In genomic region chr17:65022751-65023421, GRCh38 we compare ENCODE assay signal across 8 cellular contexts. TPM values are rescaled to one million over a fixed set of nuclear protein-coding genes. Genes with fewer than 3 reads are reported as not detected.
DNase-seq lines count a peak whose midpoint lies in the region; ATAC-seq and TF ChIP-seq lines count a peak whose summit lies in the region.

No MANE protein-coding gene starts in this region.

- H3K27me3 Mint-ChIP-seq in glutamatergic neuron (ENCODE audit: unreplicated experiment) = peaks cover 2% of the 10 kb centered on the region

- no peaks in the 10 kb centered on the region for H3K36me3 ChIP-seq in IMR-90 (ENCODE audit: control insufficient read depth, insufficient read depth, low read length)
- no peaks in the 10 kb centered on the region for H3K36me3 ChIP-seq in mucosa of descending colon (ENCODE audit: low read depth)

- no peak overlapping the region for H2BK15ac ChIP-seq in IMR-90 (ENCODE audit: low read depth, low read length)

- H2AFZ ChIP-seq in IMR-90 (replicated peaks; ENCODE audit: low read length, poor library complexity) = no peak overlapping the region

- peaks cover 25 to 78% of the 10 kb centered on the region in 2 experiments for H3K79me1 ChIP-seq in IMR-90 (ENCODE audit: low read depth in 1 of 2, low read length in 2 of 2)

- TF ChIP-seq RAD21 in IMR-90 (IDR thresholded peaks at IDR 0.05; ENCODE audit: low read length) = no peak

- H2BK20ac ChIP-seq in IMR-90 (ENCODE audit: low read depth, low read length) = no peak overlapping the region

- H3K14ac ChIP-seq in IMR-90 (replicated peaks; ENCODE audit: low read depth, low read length) = peak overlapping the region; percentile 26; the same call in 1 of the 2 replicates

- H3K56ac ChIP-seq in IMR-90 (ENCODE audit: extremely low read depth, insufficient read depth, low read length) = no peak overlapping the region

- peak overlapping the region; percentile 47 for H2BK5ac ChIP-seq in IMR-90 (ENCODE audit: low read depth, low read length, poor library complexity, severe bottlenecking)

- peaks cover 23% of the 10 kb centered on the region for H3K4me1 ChIP-seq in IMR-90 (ENCODE audit: control insufficient read depth, insufficient read depth, low read length)
- peaks cover 6% of the 10 kb centered on the region for H3K4me1 ChIP-seq in mucosa of descending colon (ENCODE audit: low read depth)

- peaks cover 88% of the 10 kb centered on the region for H4K20me1 ChIP-seq in IMR-90 (ENCODE audit: insufficient read depth, low read length)

- peaks cover 22% of the 10 kb centered on the region for H3K9me1 ChIP-seq in IMR-90 (ENCODE audit: insufficient read depth, low read length)

- H3K4me3 ChIP-seq in IMR-90 (ENCODE audit: insufficient read depth, low read depth, low read length) (no peak overlapping the region), mucosa of descending colon (no peak overlapping the region)

- peak overlapping the region; percentile 9; the same call in 1 of the 2 replicates for H3K18ac ChIP-seq in IMR-90 (ENCODE audit: low read depth, low read length)

- TF ChIP-seq POLR2A in IMR-90 (IDR thresholded peaks at IDR 0.05; ENCODE audit: low read depth, low read length) = no peak

- H4K91ac ChIP-seq in IMR-90 (ENCODE audit: insufficient read depth, low read depth, low read length) = no peak overlapping the region

- peaks cover 1% of the 10 kb centered on the region for H3K9me3 Mint-ChIP-seq in glutamatergic neuron (ENCODE audit: unreplicated experiment)

- TF ChIP-seq CTCF in IMR-90 (conservative IDR thresholded peaks at IDR 0.05; ENCODE audit: low read depth, low read length) (no peak), mucosa of descending colon (IDR thresholded peaks at IDR 0.05) (no peak), glutamatergic neuron (IDR thresholded peaks at IDR 0.05; ENCODE audit: partially characterized antibody, unreplicated experiment) (no peak)

- BruUV-seq in IMR-90 (replicated peaks; lab: Mats Ljungman, UMichigan) = no TSS peak

- intact Hi-C loops in IMR-90 (cut with micrococcal nuclease) (loop anchor here (5.0 to 10.0 kb wide), 2 partner anchors 46 to 172 kb away; no protein-coding TSS in a partner anchor), mucosa of descending colon (cut with DNase I, micrococcal nuclease) (no loop called here)

- no peak overlapping the region for H2BK120ac ChIP-seq in IMR-90 (ENCODE audit: low read depth, low read length)

- H2AK9ac ChIP-seq in IMR-90 (replicated peaks; ENCODE audit: low read depth, low read length, poor library complexity) = no peak overlapping the region

- dilution Hi-C loops in IMR-90 (cut with HindIII; ENCODE audit: low sequenced_read_pairs, unreplicated experiment) = no loop called here

- no peaks in the 10 kb centered on the region for H3K27me3 ChIP-seq in IMR-90 (ENCODE audit: control insufficient read depth, insufficient read depth, low read length)

- ATAC-seq in GM21619 (IDR thresholded peaks at IDR 0.05; ENCODE audit: unreplicated experiment) (peak; percentile 79), IMR-90 (ENCODE audit: low read depth) (peak; percentile 27), mucosa of descending colon (peak; percentile 53)

- in situ Hi-C loops in IMR-90 (cut with MboI; ENCODE audit: low sequenced_read_pairs) = no loop called here

- no peak overlapping the region for H3K4ac ChIP-seq in IMR-90 (ENCODE audit: low read depth, low read length)

- H4K8ac ChIP-seq in IMR-90 (ENCODE audit: low read depth in 2 of 2, low read length in 2 of 2) = no peak overlapping the region

- H3K4me1 Mint-ChIP-seq in glutamatergic neuron (ENCODE audit: low read depth, unreplicated experiment) = peaks cover 12% of the 10 kb centered on the region

- peak overlapping the region; percentile 2; the same call in 1 of the 2 replicates for H3K23ac ChIP-seq in IMR-90 (ENCODE audit: low read depth, low read length)

- H3K9me3 ChIP-seq in IMR-90 (ENCODE audit: control insufficient read depth, insufficient read depth, low read length) (no peaks in the 10 kb centered on the region), mucosa of descending colon (no peaks in the 10 kb centered on the region)

- H3K4me3 Mint-ChIP-seq in glutamatergic neuron (ENCODE audit: unreplicated experiment) = no peak overlapping the region

- no peak overlapping the region for H3K27ac Mint-ChIP-seq in glutamatergic neuron (ENCODE audit: unreplicated experiment)

- CTCF ChIA-PET in IMR-90 (lab: Yijun Ruan, JAX) = no interaction called here

- POLR2A ChIA-PET in IMR-90 (lab: Charles Lee; ENCODE audit: unreplicated experiment) = interaction anchor here (0.6 kb wide), 1 partner anchor 19 kb away, joined by 4 read pairs; no protein-coding TSS in a partner anchor

- H3K36me3 Mint-ChIP-seq in glutamatergic neuron (ENCODE audit: unreplicated experiment) = no peaks in the 10 kb centered on the region

- H3K4me2 ChIP-seq in IMR-90 (ENCODE audit: low read depth, low read length) = peak overlapping the region; percentile 69

- no peak overlapping the region for H3K9ac ChIP-seq in IMR-90 (ENCODE audit: low read depth, low read length)

- H3K27ac ChIP-seq in IMR-90 (ENCODE audit: insufficient read depth, low read length) = no peak overlapping the region

- peak overlapping the region; percentile 2; the same call in 1 of the 2 replicates for H2AK5ac ChIP-seq in IMR-90 (ENCODE audit: low read depth, low read length)

- 68% methylated on average over 5 of the region's 7 CpGs; no CpG with 5 or more reads in 1 of the 2 experiments for WGBS in IMR-90 (ENCODE audit: extremely low coverage in 2 of 2, insufficient read length in 1 of 2), 2 experiments

- DNase-seq in NCI-H1105 treated with DMSO at 0.1 percent for 48 hours (lab: John Stamatoyannopoulos, UW) = peak; percentile 60
- DNase-seq in NCI-H1105 (lab: John Stamatoyannopoulos, UW) = no peak
- peak; percentile 70 for DNase-seq in IMR-90
- peak; percentile 24 for DNase-seq in brain pericyte (ENCODE audit: low read depth, low spot score)
- DNase-seq in mucosa of descending colon = no peak
- no peak for DNase-seq in NOMO-1 (lab: John Stamatoyannopoulos, UW; ENCODE audit: unreplicated experiment in 2 of 2)
- DNase-seq in glutamatergic neuron = no peak

- H4K5ac ChIP-seq in IMR-90 (ENCODE audit: low read depth, low read length) = no peak overlapping the region

TF ChIP-seq in IMR-90, 13 proteins besides CTCF, POLR2A, EP300 and RAD21:
- TF ChIP-seq CEBPB (IDR thresholded peaks at IDR 0.05; ENCODE audit: low read depth, low read length) = no peak
- TF ChIP-seq USF2 (IDR thresholded peaks at IDR 0.05; ENCODE audit: low read depth, low read length) = no peak
- TF ChIP-seq ELK1 (IDR thresholded peaks at IDR 0.05; ENCODE audit: borderline replicate concordance, low read depth, low read length) = no peak
- no peak for TF ChIP-seq CHD1 (IDR thresholded peaks at IDR 0.05; ENCODE audit: low read depth, low read length)
- no peak for TF ChIP-seq BHLHE40 (IDR thresholded peaks at IDR 0.05; ENCODE audit: low read depth, low read length)
- 0 out of 2 replicates have a peak, but pooled peaks have one; percentile 26 for TF ChIP-seq FOS (IDR thresholded peaks at IDR 0.05; ENCODE audit: low read depth, low read length)

RNA-seq across cellular contexts. Expression of gene GNA13, which starts 33.7 kb away (rescaled TPM):
- total RNA-seq in IMR-90 (2012; rRNA removed) = 37.6 and 57.2 TPM in 2 replicates
- polyA plus RNA-seq in IMR-90 (2012; rRNA removed) = 11.3 and 13.8 TPM in 2 replicates
- polyA plus RNA-seq in IMR-90 (2012; cell fraction: cytosol; rRNA removed) = 3.5 and 3.9 TPM in 2 replicates
- 2.6 and 9.4 TPM in 2 replicates for polyA plus RNA-seq in IMR-90 (2012; cell fraction: nucleus; rRNA removed; ENCODE audit: low replicate concordance)
- 10 to 100 TPM; 69.0 to 95.5 (median 92.2) TPM for total RNA-seq in mucosa of descending colon
- 50.7 TPM for total RNA-seq in glutamatergic neuron (ENCODE audit: unreplicated experiment)

Comparison
In these comparisons a context has a peak if more than half of its experiments do, and no peak if none do; other contexts are left out.
1. DNase-seq: peak in NCI-H1105 treated with DMSO at 0.1 percent for 48 hours (single experiment), IMR-90 (single experiment) and brain pericyte (single experiment); none in NCI-H1105 (single experiment), mucosa of descending colon (0 of 3), NOMO-1 (0 of 2) and glutamatergic neuron (single experiment).
2. ATAC-seq: peak in every context shown above with its lines; median percentile 79 in GM21619; 53 in mucosa of descending colon; 27 in IMR-90.